Comparison of ENCODE assay signal across 10 cellular contexts in the genomic region with DNA sequence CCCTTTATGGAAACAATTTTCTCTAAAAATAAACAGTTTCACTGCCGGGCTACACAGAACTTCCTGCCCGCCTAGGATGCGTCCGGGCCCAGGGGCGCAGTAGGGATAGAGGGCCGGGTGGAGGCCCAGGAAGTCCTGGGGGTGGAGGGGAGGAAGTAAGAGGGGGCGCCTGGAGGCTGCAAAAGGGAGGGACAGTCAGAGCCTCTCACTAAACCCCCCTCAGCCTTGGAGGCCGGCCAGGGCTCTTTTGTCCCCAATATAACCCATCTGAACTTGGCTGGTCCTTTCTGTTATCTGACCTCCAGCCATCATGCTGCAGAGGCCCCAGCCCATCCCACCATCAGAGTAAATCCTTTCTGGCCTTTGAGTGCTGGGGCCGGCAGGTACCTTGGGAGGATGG. TPM values are rescaled to one million over a fixed set of nuclear protein-coding genes. Genes with fewer than 3 reads are reported as not detected.
A peak's percentile ranks its signal among the peaks of the same experiment; 100 is the strongest.
DNase-seq lines count a peak whose midpoint lies in the region; ATAC-seq, FAIRE-seq and TF ChIP-seq lines count a peak whose summit lies in the region.
"Had no signal": no experiment of that assay in that cellular context is flagged by ENCODE, and none has a peak within 500 bp of the region (broad histone marks: within the 10 kb centered on the region; RNA-seq: fewer than 3 reads in every experiment).

No MANE protein-coding gene starts in this region.

- TF ChIP-seq CTCF in OCI-LY1 (IDR thresholded peaks at IDR 0.05; ENCODE audit: low read length) (no peak), H1 (IDR thresholded peaks at IDR 0.05; ENCODE audit: control extremely low read depth in 1 of 3, insufficient read depth in 1 of 3, low read depth in 1 of 3, low read length in 3 of 3) (no peak), neural crest cell (conservative IDR thresholded peaks at IDR 0.05) (no peak)

- peaks cover 2% of the 10 kb centered on the region for H3K36me3 Mint-ChIP-seq in neural crest cell (ENCODE audit: low read depth)
- H3K36me3 Mint-ChIP-seq: activated naive CD8-positive, alpha-beta T cell had no signal

- H3K9me3 Mint-ChIP-seq in neural crest cell: no peaks in the 10 kb centered on the region

- H3K27ac ChIP-seq in ACC112 (ENCODE audit: low read depth, low read length): no peak overlapping the region
- peak overlapping the region; percentile 86 for H3K27ac ChIP-seq in OCI-LY1 (ENCODE audit: low read depth, low read length, poor library complexity, severe bottlenecking)
- no peak overlapping the region for H3K27ac ChIP-seq in H1 (ENCODE audit: low read depth, low read length)

- no peaks in the 10 kb centered on the region for H3K27me3 Mint-ChIP-seq in neural crest cell (ENCODE audit: low read depth)
- H3K27me3 Mint-ChIP-seq: activated naive CD8-positive, alpha-beta T cell had no signal

- H3K27ac Mint-ChIP-seq in neural crest cell (ENCODE audit: unreplicated experiment): no peak overlapping the region
- H3K27ac Mint-ChIP-seq: activated naive CD8-positive, alpha-beta T cell had no signal

- H3K4me3 ChIP-seq in ACC112 (ENCODE audit: low read depth, low read length) (peak overlapping the region; percentile 89), OCI-LY1 (ENCODE audit: low read depth, low read length, poor library complexity, severe bottlenecking) (peak overlapping the region; percentile 97), H1 (ENCODE audit: extremely low read depth in 1 of 4, insufficient read depth in 2 of 4, low read depth in 3 of 4, low read length in 4 of 4) (no peak overlapping the region)

- H2BK5ac ChIP-seq in H1 (ENCODE audit: low read depth, low read length): no peak overlapping the region

- DNase-seq in H1 (ENCODE audit: low read depth in 1 of 2, low spot score in 2 of 2) (no peak), neural crest cell (ENCODE audit: low read depth, low spot score) (no peak), GOT3 (lab: John Stamatoyannopoulos, UW) (no peak)
- DNase-seq: T-helper 9 cell had no signal

- peaks cover 19% of the 10 kb centered on the region for H3K36me3 ChIP-seq in ACC112 (ENCODE audit: insufficient read depth, low read length)
- H3K36me3 ChIP-seq in OCI-LY1 (ENCODE audit: insufficient read depth, low read length): peaks cover 38% of the 10 kb centered on the region
- H3K36me3 ChIP-seq in H1 (ENCODE audit: control insufficient read depth in 2 of 4, insufficient read depth in 4 of 4, low read length in 3 of 4): peaks cover 2 to 24% (median 10%) of the 10 kb centered on the region in 4 experiments; a peak in 6 of 8 replicates

- H3K9me3 ChIP-seq in OCI-LY1 (ENCODE audit: low read length) (no peaks in the 10 kb centered on the region), H1 (ENCODE audit: insufficient read depth in 2 of 2, low read depth in 1 of 2, low read length in 1 of 2) (no peaks in the 10 kb centered on the region)

- no peak overlapping the region for H2AFZ ChIP-seq in ACC112 (ENCODE audit: low read length, unreplicated experiment)
- no peak overlapping the region for H2AFZ ChIP-seq in OCI-LY1 (ENCODE audit: low read length)
- no peak overlapping the region for H2AFZ ChIP-seq in H1 (ENCODE audit: low read length)

- H3K56ac ChIP-seq in H1 (replicated peaks; ENCODE audit: insufficient read length, low read depth, low read length): no peak overlapping the region

- H3K79me1 ChIP-seq in H1 (ENCODE audit: low read depth, low read length): no peaks in the 10 kb centered on the region; the same call in 1 of the 2 replicates

- H4K5ac ChIP-seq in H1 (ENCODE audit: insufficient read length, low read depth, low read length): no peak overlapping the region

- H2BK12ac ChIP-seq in H1 (ENCODE audit: low read depth, low read length): peak overlapping the region; percentile 23; the same call in 1 of the 2 replicates

- H3K23me2 ChIP-seq in H1 (ENCODE audit: low read depth, low read length): peaks cover 6% of the 10 kb centered on the region; the same call in 1 of the 2 replicates

- peak overlapping the region; percentile 9; the same call in 1 of the 2 replicates for H4K8ac ChIP-seq in H1 (ENCODE audit: extremely low read depth, insufficient read depth, low read length)

- no peak overlapping the region for H3K14ac ChIP-seq in H1 (ENCODE audit: insufficient read length)

- H3K4me2 ChIP-seq in OCI-LY1 (ENCODE audit: low read length) (peak overlapping the region; percentile 98), H1 (ENCODE audit: insufficient read depth in 1 of 2, low read depth in 2 of 2, low read length in 2 of 2) (no peak overlapping the region; a peak in 1 of 4 replicates)

- no peaks in the 10 kb centered on the region for H3K27me3 ChIP-seq in ACC112 (ENCODE audit: insufficient read depth, low read length)
- no peaks in the 10 kb centered on the region for H3K27me3 ChIP-seq in OCI-LY1 (ENCODE audit: insufficient read depth, low read length)
- H3K27me3 ChIP-seq in H1 (replicated peaks in 1 of 4; ENCODE audit: control insufficient read depth in 3 of 4, extremely low read depth in 1 of 4, insufficient read depth in 3 of 4, low read length in 3 of 4): no peaks in the 10 kb centered on the region

- H3K79me2 ChIP-seq in ACC112 (ENCODE audit: control insufficient read depth, insufficient read depth, low read length, unreplicated experiment): peaks cover 50% of the 10 kb centered on the region
- H3K79me2 ChIP-seq in OCI-LY1 (ENCODE audit: insufficient read depth, low read length): no peaks in the 10 kb centered on the region
- H3K79me2 ChIP-seq in H1 (ENCODE audit: control insufficient read depth in 1 of 2, insufficient read depth in 2 of 2, low read length in 2 of 2): no peaks in the 10 kb centered on the region

- CTCF ChIA-PET in H1 (lab: Charles Lee; ENCODE audit: partially characterized antibody): interaction anchor here (1.1 kb wide), 1 partner anchor 40 kb away, joined by 3 read pairs; no protein-coding TSS in a partner anchor

- H3F3A ChIP-seq in OCI-LY1 (ENCODE audit: insufficient read depth, low read length): no peaks in the 10 kb centered on the region

- no peak overlapping the region; the same call in 1 of the 2 replicates for H3K18ac ChIP-seq in H1 (ENCODE audit: extremely low read depth, low read length)

- WGBS in H1 (ENCODE audit: extremely low coverage in 1 of 2, insufficient coverage in 1 of 2, insufficient read length in 1 of 2, insufficient replicate concordance in 2 of 2, low coverage in 1 of 2, low lambda C conversion rate in 2 of 2, missing lambda C conversion rate in 1 of 2), 2 experiments: 81% methylated on average over 9 of the region's 9 CpGs; no CpG with 5 or more reads in 1 of the 2 experiments

- ATAC-seq in HG02623 (IDR thresholded peaks at IDR 0.05; ENCODE audit: unreplicated experiment) (no peak), HG03565 (IDR thresholded peaks at IDR 0.05; ENCODE audit: unreplicated experiment) (no peak), GM21576 (IDR thresholded peaks at IDR 0.05; ENCODE audit: unreplicated experiment) (no peak)

- H2BK20ac ChIP-seq in H1 (ENCODE audit: low read length): no peak overlapping the region

- no peak for TF ChIP-seq POLR2A in H1 (IDR thresholded peaks at IDR 0.05; ENCODE audit: control extremely low read depth in 1 of 2, low read depth in 2 of 2, low read length in 2 of 2)

- no peak overlapping the region for H2BK120ac ChIP-seq in H1 (replicated peaks; ENCODE audit: low read depth, low read length)

- peak overlapping the region; percentile 92; the same call in 1 of the 2 replicates for H2BK15ac ChIP-seq in H1 (ENCODE audit: low read length)

- no peak overlapping the region for H4K91ac ChIP-seq in H1 (replicated peaks; ENCODE audit: insufficient read length, low read length)

- peaks cover 9% of the 10 kb centered on the region for H3K4me1 Mint-ChIP-seq in neural crest cell

- no peak for FAIRE-seq in H1 (lab: Jason Lieb, UNC)

- H3K4me3 Mint-ChIP-seq in neural crest cell: peak overlapping the region; percentile 49
- H3K4me3 Mint-ChIP-seq: activated naive CD8-positive, alpha-beta T cell had no signal

- H3K4me1 ChIP-seq in ACC112 (ENCODE audit: control insufficient read depth, insufficient read depth, low read length, unreplicated experiment) (peaks cover 14% of the 10 kb centered on the region), OCI-LY1 (ENCODE audit: insufficient read depth, low read length, severe bottlenecking) (peaks cover 81% of the 10 kb centered on the region), H1 (replicated peaks in 1 of 4; ENCODE audit: control insufficient read depth in 3 of 4, insufficient read depth in 4 of 4, low read length in 3 of 4) (peaks cover 0 to 3% (median 2%) of the 10 kb centered on the region in 4 experiments; a peak in 4 of 7 replicates)

- H2AK5ac ChIP-seq in H1 (ENCODE audit: low read depth, low read length): peak overlapping the region; percentile 82; the same call in 1 of the 2 replicates

- no peak for TF ChIP-seq EP300 in H1 (IDR thresholded peaks at IDR 0.05; ENCODE audit: borderline replicate concordance in 1 of 2, low read depth in 2 of 2, low read length in 2 of 2)

- H3K9me2 ChIP-seq in OCI-LY1 (ENCODE audit: low read depth, low read length): no peaks in the 10 kb centered on the region

- H3K23ac ChIP-seq in H1 (ENCODE audit: insufficient read length): no peak overlapping the region

- TF ChIP-seq RAD21 in H1 (IDR thresholded peaks at IDR 0.05 in 1 of 2, conservative IDR thresholded peaks at IDR 0.05 in 1 of 2; ENCODE audit: low read depth in 2 of 2, low read length in 2 of 2): no peak

- H3K9ac ChIP-seq in OCI-LY1 (ENCODE audit: low read length) (peak overlapping the region; percentile 58), H1 (replicated peaks in 1 of 4; ENCODE audit: extremely low read depth in 1 of 4, low read depth in 3 of 4, low read length in 3 of 4) (no peak overlapping the region)

- H4K20me1 ChIP-seq in OCI-LY1 (ENCODE audit: insufficient read depth, low read length) (no peaks in the 10 kb centered on the region), H1 (replicated peaks in 1 of 2; ENCODE audit: control insufficient read depth in 1 of 2, insufficient read depth in 2 of 2, low read length in 2 of 2) (no peaks in the 10 kb centered on the region)

- no peak overlapping the region for H3K4ac ChIP-seq in H1 (replicated peaks; ENCODE audit: insufficient read length, low read depth, low read length)

- POLR2A ChIA-PET in H1 (lab: Charles Lee; ENCODE audit: partially characterized antibody): interaction anchor here (0.6 to 2.1 kb wide), 4 partner anchors 8 to 36 kb away, joined by 3 to 5 read pairs (median 4); no protein-coding TSS in a partner anchor

RNA-seq across cellular contexts. Expression of a gene that starts 2.2 kb away (rescaled TPM):
- 42.3 and 47.9 TPM in 2 replicates for total RNA-seq in H1 (2021; fragmentation: NEBNext Ultra II Directional; extraction: Animal tissue kit (Norgen Biotek cat#: 25700))
- 25.2 and 47.7 TPM in 2 replicates for polyA plus RNA-seq in H1 (2011; rRNA removed)
- polyA plus RNA-seq in H1 (2011; cell fraction: cytosol; rRNA removed): 24.1 TPM
- polyA plus RNA-seq in H1 (2011; cell fraction: nucleus; rRNA removed): 55.1 TPM
- 34.1 to 57.3 TPM (median 50.6 TPM) in 4 replicates for polyA plus RNA-seq in H1 (2012, experiment 1 of 2)
- 34.0 TPM for polyA plus RNA-seq in H1 (2012, experiment 2 of 2)
- 37.5 TPM for polyA plus RNA-seq in H1 (2013, experiment 1 of 2)
- 34.5 TPM for polyA plus RNA-seq in H1 (2013, experiment 2 of 2)
- polyA minus RNA-seq in H1 (2011; rRNA and poly(A)+ RNA removed): 24.9 and 27.1 TPM in 2 replicates
- 28.5 TPM for polyA minus RNA-seq in H1 (2011; cell fraction: cytosol; rRNA and poly(A)+ RNA removed)
- polyA minus RNA-seq in H1 (2011; cell fraction: nucleus; rRNA and poly(A)+ RNA removed): 28.7 TPM
- total RNA-seq in neural crest cell: 32.1 and 34.2 TPM in 2 replicates

RNA-seq across cellular contexts. Expression of a gene that starts 39.6 kb away (rescaled TPM):
- 42.4 and 49.9 TPM in 2 replicates for total RNA-seq in H1 (2021; fragmentation: NEBNext Ultra II Directional; extraction: Animal tissue kit (Norgen Biotek cat#: 25700))
- 17.7 and 18.0 TPM in 2 replicates for polyA plus RNA-seq in H1 (2011; rRNA removed)
- 22.5 TPM for polyA plus RNA-seq in H1 (2011; cell fraction: cytosol; rRNA removed)
- polyA plus RNA-seq in H1 (2011; cell fraction: nucleus; rRNA removed): 21.0 TPM
- polyA plus RNA-seq in H1 (2012, experiment 1 of 2): 27.9 to 43.1 TPM (median 35.3 TPM) in 4 replicates
- polyA plus RNA-seq in H1 (2012, experiment 2 of 2): 23.8 TPM
- 17.6 TPM for polyA plus RNA-seq in H1 (2013, experiment 1 of 2)
- 17.8 TPM for polyA plus RNA-seq in H1 (2013, experiment 2 of 2)
- 51.5 and 68.2 TPM in 2 replicates for polyA minus RNA-seq in H1 (2011; rRNA and poly(A)+ RNA removed)
- polyA minus RNA-seq in H1 (2011; cell fraction: cytosol; rRNA and poly(A)+ RNA removed): 66.6 TPM
- 18.5 TPM for polyA minus RNA-seq in H1 (2011; cell fraction: nucleus; rRNA and poly(A)+ RNA removed)
- total RNA-seq in neural crest cell: 67.0 and 71.3 TPM in 2 replicates

RNA-seq across cellular contexts. Expression of a gene that starts 44.2 kb away (rescaled TPM):
- total RNA-seq in H1 (2021; fragmentation: NEBNext Ultra II Directional; extraction: Animal tissue kit (Norgen Biotek cat#: 25700)): not detected in 2 replicates
- polyA plus RNA-seq in H1 (2011; rRNA removed): not detected in 2 replicates
- polyA plus RNA-seq in H1 (2011; cell fraction: cytosol; rRNA removed): not detected
- not detected for polyA plus RNA-seq in H1 (2011; cell fraction: nucleus; rRNA removed)
- not detected in 4 replicates for polyA plus RNA-seq in H1 (2012, experiment 1 of 2)
- not detected for polyA plus RNA-seq in H1 (2012, experiment 2 of 2)
- not detected for polyA plus RNA-seq in H1 (2013, experiment 1 of 2)
- not detected for polyA plus RNA-seq in H1 (2013, experiment 2 of 2)
- not detected in 2 replicates for polyA minus RNA-seq in H1 (2011; rRNA and poly(A)+ RNA removed)
- polyA minus RNA-seq in H1 (2011; cell fraction: cytosol; rRNA and poly(A)+ RNA removed): not detected
- polyA minus RNA-seq in H1 (2011; cell fraction: nucleus; rRNA and poly(A)+ RNA removed): not detected
- total RNA-seq in neural crest cell: not detected in 2 replicates

Comparison
In these comparisons a context has a peak if more than half of its experiments do, and no peak if none do; other contexts are left out.
1. H3K4me3 ChIP-seq: peak in ACC112 (single experiment) and OCI-LY1 (single experiment); none in H1 (0 of 4).